In genomic region chr18:8389391-8390340, GRCh38 we compare ENCODE assay signal across 10 cellular contexts.
A peak's percentile ranks its signal among the peaks of the same experiment; 100 is the strongest.
DNase-seq lines count a peak whose midpoint lies in the region; ATAC-seq, FAIRE-seq and TF ChIP-seq lines count a peak whose summit lies in the region.
"Had no signal": no experiment of that assay in that cellular context is flagged by ENCODE, and none has a peak within 500 bp of the region (broad histone marks: within the 10 kb centered on the region; RNA-seq: fewer than 3 reads in every experiment).

No MANE protein-coding gene starts in this region.

- dilution Hi-C loops in endothelial cell of umbilical vein (cut with MboI; ENCODE audit: extremely low pct_ligation_motif_present, low sequenced_read_pairs): no loop called here

- CTCF ChIA-PET in endothelial cell of umbilical vein (lab: Charles Lee): interaction anchor here (0.6 to 3.8 kb wide), 12 partner anchors 8 to 1167 kb away, joined by 3 to 62 read pairs (median 6); partner anchors contain the start of gene PTPRM

- H3K4me3 ChIP-seq in endothelial cell of umbilical vein (replicated peaks in 1 of 3; ENCODE audit: insufficient read depth in 1 of 3, low read depth in 1 of 3, low read length in 3 of 3) (no peak overlapping the region), upper lobe of right lung (no peak overlapping the region)

- peaks cover 4% of the 10 kb centered on the region for H3K4me1 ChIP-seq in endothelial cell of umbilical vein (ENCODE audit: control insufficient read depth, extremely low read depth, insufficient read depth, low read length)
- no peaks in the 10 kb centered on the region for H3K4me1 ChIP-seq in upper lobe of right lung

- POLR2A ChIA-PET in endothelial cell of umbilical vein (lab: Charles Lee): no interaction called here

- no peak overlapping the region for H3K27ac ChIP-seq in endothelial cell of umbilical vein (ENCODE audit: insufficient read depth, low read depth, low read length)
- H3K27ac ChIP-seq in upper lobe of right lung: no peak overlapping the region

- TF ChIP-seq POLR2A in endothelial cell of umbilical vein (IDR thresholded peaks at IDR 0.05; ENCODE audit: low read depth, low read length): no peak

- TF ChIP-seq CTCF in LNCAP (IDR thresholded peaks at IDR 0.05) (peak; percentile 95), endothelial cell of umbilical vein (IDR thresholded peaks at IDR 0.05; ENCODE audit: extremely low read depth in 1 of 2, insufficient read depth in 1 of 2, low read depth in 1 of 2, low read length in 2 of 2) (peak; percentile 81 to 82), upper lobe of right lung (IDR thresholded peaks at IDR 0.05) (peak; percentile 79)

- in situ Hi-C loops in SK-MEL-5 (cut with HindIII; ENCODE audit: low pct_unique_long_range_greater_than_20kb, low sequenced_read_pairs): no loop called here

- H3K36me3 ChIP-seq in endothelial cell of umbilical vein (ENCODE audit: control insufficient read depth in 2 of 2, extremely low read depth in 1 of 2, insufficient read depth in 2 of 2, low read length in 2 of 2): no peaks in the 10 kb centered on the region
- H3K36me3 ChIP-seq in upper lobe of right lung: peaks cover 40% of the 10 kb centered on the region

- H3K9me1 ChIP-seq in endothelial cell of umbilical vein (replicated peaks; ENCODE audit: control insufficient read depth, extremely low read depth, insufficient read depth, low read length): no peaks in the 10 kb centered on the region

- no peaks in the 10 kb centered on the region for H4K20me1 ChIP-seq in endothelial cell of umbilical vein (replicated peaks; ENCODE audit: control insufficient read depth, extremely low read depth, insufficient read depth, low read length)

- peak; percentile 59 for FAIRE-seq in endothelial cell of umbilical vein (lab: Jason Lieb, UNC)
- FAIRE-seq: colon, GM18507 had no signal

- no TSS peak for BruUV-seq in endothelial cell of umbilical vein (replicated peaks; lab: Mats Ljungman, UMichigan)

- H3K4me2 ChIP-seq in endothelial cell of umbilical vein (ENCODE audit: insufficient read depth, low read length): no peak overlapping the region

- intact Hi-C loops in endothelial cell of umbilical vein (cut with micrococcal nuclease) (loop anchor here (1.0 to 5.0 kb wide), 6 partner anchors 305 to 1167 kb away; partner anchors contain the start of gene PTPRM), upper lobe of right lung (cut with DNase I) (no loop called here)

- H2AFZ ChIP-seq in endothelial cell of umbilical vein (ENCODE audit: low read depth, low read length): no peak overlapping the region

- ATAC-seq in upper lobe of right lung: peak; percentile 92

- no peak overlapping the region for H3K9ac ChIP-seq in endothelial cell of umbilical vein (replicated peaks; ENCODE audit: extremely low read depth, insufficient read depth, low read length)

- no peaks in the 10 kb centered on the region for H3K79me2 ChIP-seq in endothelial cell of umbilical vein (ENCODE audit: control insufficient read depth, insufficient read depth, low read length)

- peak; percentile 16 for DNase-seq in activated naive CD4-positive, alpha-beta T cell treated with Interleukin-2 at 50 U/mL for 16 hours
- DNase-seq in activated naive CD4-positive, alpha-beta T cell (lab: John Stamatoyannopoulos, UW): no peak
- peak; percentile 85 for DNase-seq in SK-MEL-5 (ENCODE audit: low read depth, low spot score)
- DNase-seq in endothelial cell of umbilical vein (ENCODE audit: low read depth, low spot score): peak; percentile 78
- DNase-seq in medulla oblongata (ENCODE audit: extremely low spot score): peak; percentile 75
- peak; percentile 82 for DNase-seq in upper lobe of right lung
- no peak for DNase-seq in LoVo (ENCODE audit: low spot score)

- H3K27me3 ChIP-seq in endothelial cell of umbilical vein (ENCODE audit: control insufficient read depth in 2 of 2, insufficient read depth in 2 of 2, low read length in 2 of 2) (no peaks in the 10 kb centered on the region), upper lobe of right lung (no peaks in the 10 kb centered on the region)

- H3K9me3 ChIP-seq in endothelial cell of umbilical vein (replicated peaks; ENCODE audit: control insufficient read depth, insufficient read depth, low read length) (no peaks in the 10 kb centered on the region), upper lobe of right lung (no peaks in the 10 kb centered on the region)

TF ChIP-seq in endothelial cell of umbilical vein, 7 proteins besides CTCF, POLR2A, EP300 and RAD21:
- TF ChIP-seq MYC (IDR thresholded peaks at IDR 0.05; ENCODE audit: low read depth, low read length): no peak
- TF ChIP-seq GATA2 (IDR thresholded peaks at IDR 0.05; ENCODE audit: insufficient read depth, insufficient read length, low read depth, low read length): no peak
- no peak for TF ChIP-seq FOS (IDR thresholded peaks at IDR 0.05; ENCODE audit: borderline replicate concordance, insufficient read depth, low read length)

Comparison
In these comparisons a context has a peak if more than half of its experiments do, and no peak if none do; other contexts are left out.
1. DNase-seq: peak in activated naive CD4-positive, alpha-beta T cell treated with Interleukin-2 at 50 U/mL for 16 hours (single experiment), SK-MEL-5 (single experiment), endothelial cell of umbilical vein (single experiment), medulla oblongata (single experiment) and upper lobe of right lung (single experiment); none in activated naive CD4-positive, alpha-beta T cell (0 of 4) and LoVo (single experiment).
2. Peak in every context shown above with its lines, with median percentiles within 50 percentile points of each other: CTCF ChIP-seq.